Comparison of ENCODE assay signal across 20 cellular contexts in the genomic region with DNA sequence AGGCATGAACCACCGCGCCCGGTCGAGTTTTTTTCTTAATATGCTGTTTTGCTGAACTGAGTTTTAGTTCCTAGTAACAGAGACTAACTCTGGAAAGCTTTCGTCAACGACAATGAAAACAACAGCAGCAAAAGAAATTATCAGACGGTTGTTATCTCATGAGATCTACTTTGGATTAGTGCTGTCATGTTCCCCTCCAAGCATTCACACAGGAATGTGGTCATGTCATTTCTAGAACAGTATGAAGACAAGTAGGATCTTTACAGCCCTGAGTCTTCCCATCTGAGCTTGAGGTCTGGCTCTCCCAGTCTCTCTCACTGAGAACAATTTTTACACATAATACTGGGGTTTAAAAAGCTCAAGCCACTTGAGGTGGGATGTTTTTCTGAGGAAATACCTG. TPM values are rescaled to one million over a fixed set of nuclear protein-coding genes. Genes with fewer than 3 reads are reported as not detected.
DNase-seq lines count a peak whose midpoint lies in the region; ATAC-seq, FAIRE-seq and TF ChIP-seq lines count a peak whose summit lies in the region.
"Had no signal": no experiment of that assay in that cellular context is flagged by ENCODE, and none has a peak within 500 bp of the region (broad histone marks: within the 10 kb centered on the region; RNA-seq: fewer than 3 reads in every experiment).

No MANE protein-coding gene starts in this region.

- no peaks in the 10 kb centered on the region for H3K27me3 Mint-ChIP-seq in chondrocyte (ENCODE audit: low read depth)
- peaks cover 16% of the 10 kb centered on the region for H3K27me3 Mint-ChIP-seq in mesothelial cell of epicardium (ENCODE audit: low read depth)
- no peaks in the 10 kb centered on the region for H3K27me3 Mint-ChIP-seq in stimulated activated naive B cell treated with anti-CD40 and anti-IgM and Interleukin-4, amounts not matched to agents 10 μg/mL and 1 μg/mL and 100 μg/mL, for 72 hours
- H3K27me3 Mint-ChIP-seq: B cell had no signal

- no peaks in the 10 kb centered on the region for H3K27me3 ChIP-seq in MM.1S (replicated peaks; ENCODE audit: insufficient read depth, low read length)

- no peak overlapping the region for H3K4me2 ChIP-seq in MM.1S (ENCODE audit: low read depth, low read length)
- H3K4me2 ChIP-seq: GM23338 had no signal

- H3K4me1 ChIP-seq in MM.1S (ENCODE audit: low read length), result no peaks in the 10 kb centered on the region

- DNase-seq in M059J (ENCODE audit: low read depth), result peak; percentile 26
- DNase-seq in chondrocyte (ENCODE audit: low spot score), result peak; percentile 4
- no peak for DNase-seq in mesothelial cell of epicardium (ENCODE audit: low spot score in 2 of 2, unreplicated experiment in 2 of 2)
- DNase-seq in stimulated activated naive B cell treated with anti-CD40 and anti-IgM and Interleukin-4, amounts not matched to agents 10 μg/mL and 1 μg/mL and 100 μg/mL, for 72 hours, result no peak
- no peak for DNase-seq in MM.1S
- DNase-seq in activated CD4-positive, CD25-positive, alpha-beta regulatory T cell treated with anti-CD3 and anti-CD28 coated beads, Interleukin-2, amount 50 U/mL, for 72 hours, result no peak
- DNase-seq in HTR-8/SVneo (ENCODE audit: insufficient read length, low spot score), result no peak
- DNase-seq: COR-L47; GDM1; HCEC 1CT; KBM-7; MV-4-11; NCI-H1694 treated with DMSO at 0.1 percent for 48 hours; NCI-H510A; NCI-H748 treated with DMSO at 0.1 percent for 48 hours; NK-92 treated with Interleukin-12 subunit alpha and Interleukin-12 subunit beta, amount 100 ng/mL, for 24 hours had no signal

- H3K36me3 Mint-ChIP-seq in chondrocyte (ENCODE audit: low read depth) (no peaks in the 10 kb centered on the region), mesothelial cell of epicardium (no peaks in the 10 kb centered on the region)
- peaks cover 4 to 8% of the 10 kb centered on the region in 2 donors for H3K36me3 Mint-ChIP-seq in stimulated activated naive B cell treated with anti-CD40 and anti-IgM and Interleukin-4, amounts not matched to agents 10 μg/mL and 1 μg/mL and 100 μg/mL, for 72 hours

- H3K9me3 ChIP-seq in MM.1S (replicated peaks; ENCODE audit: insufficient read depth, low read length), result no peaks in the 10 kb centered on the region

- peaks cover 5% of the 10 kb centered on the region for H3K79me2 ChIP-seq in MM.1S (ENCODE audit: low read length)

- H3K27ac ChIP-seq in MM.1S (ENCODE audit: low read length), result no peak overlapping the region

- H3K36me3 ChIP-seq in MM.1S (replicated peaks; ENCODE audit: insufficient read depth, low read length), result no peaks in the 10 kb centered on the region

- H3K9ac ChIP-seq in MM.1S (ENCODE audit: low read length), result no peak overlapping the region

- no peak overlapping the region for H3K4me3 Mint-ChIP-seq in chondrocyte (ENCODE audit: unreplicated experiment)
- H3K4me3 Mint-ChIP-seq in mesothelial cell of epicardium, result no peak overlapping the region
- no peak overlapping the region for H3K4me3 Mint-ChIP-seq in stimulated activated naive B cell treated with anti-CD40 and anti-IgM and Interleukin-4, amounts not matched to agents 10 μg/mL and 1 μg/mL and 100 μg/mL, for 72 hours
- H3K4me3 Mint-ChIP-seq: B cell, GM23338 had no signal

- FAIRE-seq in HTR-8/SVneo (lab: Jason Lieb, UNC), result no peak
- FAIRE-seq: RCC 7860 had no signal

- no peak for ATAC-seq in stimulated activated naive B cell treated with anti-CD40 and anti-IgM and Interleukin-4, amounts not matched to agents 10 μg/mL and 1 μg/mL and 100 μg/mL, for 72 hours (replicated peaks)
- ATAC-seq: GM23338, Right ventricle myocardium inferior had no signal

- H2AFZ ChIP-seq in MM.1S (ENCODE audit: low read length), result no peak overlapping the region
- H2AFZ ChIP-seq: GM23338 had no signal

- H3F3A ChIP-seq in MM.1S (ENCODE audit: insufficient read depth, low read length), result peaks cover 8% of the 10 kb centered on the region

- no peak overlapping the region for H3K27ac Mint-ChIP-seq in chondrocyte (ENCODE audit: unreplicated experiment)
- peak overlapping the region; percentile 65 for H3K27ac Mint-ChIP-seq in mesothelial cell of epicardium
- peak overlapping the region; percentile 74 for H3K27ac Mint-ChIP-seq in stimulated activated naive B cell treated with anti-CD40 and anti-IgM and Interleukin-4, amounts not matched to agents 10 μg/mL and 1 μg/mL and 100 μg/mL, for 72 hours
- H3K27ac Mint-ChIP-seq: B cell, GM23338 had no signal

- no peaks in the 10 kb centered on the region for H3K9me2 ChIP-seq in MM.1S (replicated peaks; ENCODE audit: insufficient read depth, low read length)

- TF ChIP-seq CTCF in chondrocyte (IDR thresholded peaks at IDR 0.05) (no peak), mesothelial cell of epicardium (IDR thresholded peaks at IDR 0.05; ENCODE audit: unreplicated experiment) (no peak), MM.1S (IDR thresholded peaks at IDR 0.05; ENCODE audit: low read length) (no peak)

- no peaks in the 10 kb centered on the region for H4K20me1 ChIP-seq in MM.1S (ENCODE audit: insufficient read depth, low read length)

- H3K9me3 Mint-ChIP-seq in chondrocyte (ENCODE audit: low read depth), result no peaks in the 10 kb centered on the region
- H3K9me3 Mint-ChIP-seq in mesothelial cell of epicardium, result no peaks in the 10 kb centered on the region
- no peaks in the 10 kb centered on the region for H3K9me3 Mint-ChIP-seq in stimulated activated naive B cell treated with anti-CD40 and anti-IgM and Interleukin-4, amounts not matched to agents 10 μg/mL and 1 μg/mL and 100 μg/mL, for 72 hours
- H3K9me3 Mint-ChIP-seq: GM23338 had no signal

- no peak overlapping the region for H3K4me3 ChIP-seq in MM.1S (ENCODE audit: low read length)
- H3K4me3 ChIP-seq: GM23338 had no signal

- H3K4me1 Mint-ChIP-seq in chondrocyte (ENCODE audit: low read depth) (peaks cover 33% of the 10 kb centered on the region), mesothelial cell of epicardium (peaks cover 39% of the 10 kb centered on the region)
- peaks cover 54 to 84% of the 10 kb centered on the region in 2 donors for H3K4me1 Mint-ChIP-seq in stimulated activated naive B cell treated with anti-CD40 and anti-IgM and Interleukin-4, amounts not matched to agents 10 μg/mL and 1 μg/mL and 100 μg/mL, for 72 hours
- H3K4me1 Mint-ChIP-seq: GM23338 had no signal

RNA-seq across cellular contexts. Expression of a gene that starts 4.0 kb away (rescaled TPM):
- 0.49 and 1.9 TPM in 2 replicates for total RNA-seq in M059J (2014; rRNA removed; shearing (Covaris generic))
- total RNA-seq in chondrocyte (0.80 to 4.0 TPM (median 3.7 TPM) in 3 replicates), mesothelial cell of epicardium (3.2 to 3.8 TPM (median 3.5 TPM) in 3 replicates)

Comparison
In these comparisons a context has a peak if more than half of its experiments do, and no peak if none do; other contexts are left out.
1. DNase-seq: peak in M059J (single experiment) and chondrocyte (single experiment); none in mesothelial cell of epicardium (0 of 2), stimulated activated naive B cell treated with anti-CD40 and anti-IgM and Interleukin-4, amounts not matched to agents 10 μg/mL and 1 μg/mL and 100 μg/mL, for 72 hours (single experiment), MM.1S (single experiment), activated CD4-positive, CD25-positive, alpha-beta regulatory T cell treated with anti-CD3 and anti-CD28 coated beads, Interleukin-2, amount 50 U/mL, for 72 hours (single experiment) and HTR-8/SVneo (single experiment).